ENCODE assay signal across 1 cellular context in the genomic region with DNA sequence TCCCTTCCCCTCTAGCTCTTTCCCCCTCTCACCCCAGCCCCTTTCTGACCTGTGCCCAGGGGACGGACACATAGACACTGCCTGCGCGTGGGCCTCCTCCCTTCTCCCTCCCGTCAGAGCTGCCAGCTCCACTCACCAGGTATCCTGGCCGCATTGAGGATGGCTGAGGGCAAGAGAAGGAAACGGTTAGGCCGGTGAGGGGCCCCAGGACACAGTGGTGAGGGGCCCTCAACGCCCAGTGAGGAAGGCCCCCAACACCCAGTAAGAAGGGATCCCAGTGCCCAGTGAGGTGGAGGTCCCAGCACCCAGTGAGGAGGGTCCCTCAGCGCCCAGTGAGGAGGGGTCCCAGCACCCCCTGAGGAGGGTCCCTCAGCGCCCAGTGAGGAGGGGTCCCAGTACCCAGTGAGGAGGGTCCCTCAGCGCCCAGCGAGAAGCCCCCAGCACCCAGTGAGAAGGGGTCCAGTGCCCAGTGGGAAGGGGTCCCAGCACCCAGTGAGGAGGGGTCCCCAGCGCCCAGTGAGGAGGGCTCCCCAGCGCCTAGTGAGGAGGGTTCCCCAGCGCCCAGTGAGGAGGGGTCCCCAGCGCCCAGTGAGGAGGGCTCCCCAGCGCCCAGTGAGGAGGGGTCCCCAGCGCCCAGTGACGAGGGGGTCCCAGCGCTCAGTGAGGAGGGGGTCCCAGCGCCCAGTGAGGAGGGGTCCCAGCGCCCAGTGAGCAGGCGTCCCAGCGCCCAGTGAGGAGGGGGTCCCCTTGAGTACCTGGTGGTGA.
TF ChIP-seq lines count a peak whose summit lies in the region.

No MANE protein-coding gene starts in this region.

TF ChIP-seq in WTC11, 78 proteins besides CTCF, POLR2A, EP300 and RAD21 (continued from another document):
- TF ChIP-seq, protein P1, sequence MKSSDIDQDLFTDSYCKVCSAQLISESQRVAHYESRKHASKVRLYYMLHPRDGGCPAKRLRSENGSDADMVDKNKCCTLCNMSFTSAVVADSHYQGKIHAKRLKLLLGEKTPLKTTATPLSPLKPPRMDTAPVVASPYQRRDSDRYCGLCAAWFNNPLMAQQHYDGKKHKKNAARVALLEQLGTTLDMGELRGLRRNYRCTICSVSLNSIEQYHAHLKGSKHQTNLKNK (CRISPR knock-in tag; IDR thresholded peaks at IDR 0.05) = no peak
- TF ChIP-seq, protein P2, sequence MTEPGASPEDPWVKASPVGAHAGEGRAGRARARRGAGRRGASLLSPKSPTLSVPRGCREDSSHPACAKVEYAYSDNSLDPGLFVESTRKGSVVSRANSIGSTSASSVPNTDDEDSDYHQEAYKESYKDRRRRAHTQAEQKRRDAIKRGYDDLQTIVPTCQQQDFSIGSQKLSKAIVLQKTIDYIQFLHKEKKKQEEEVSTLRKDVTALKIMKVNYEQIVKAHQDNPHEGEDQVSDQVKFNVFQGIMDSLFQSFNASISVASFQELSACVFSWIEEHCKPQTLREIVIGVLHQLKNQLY (CRISPR knock-in tag; IDR thresholded peaks at IDR 0.05) = no peak
- no peak for TF ChIP-seq IRF2 (CRISPR knock-in tag; IDR thresholded peaks at IDR 0.05; ENCODE audit: borderline replicate concordance, low read depth)
- TF ChIP-seq GABPB1 (CRISPR knock-in tag; IDR thresholded peaks at IDR 0.05) = no peak
- TF ChIP-seq, protein P3, sequence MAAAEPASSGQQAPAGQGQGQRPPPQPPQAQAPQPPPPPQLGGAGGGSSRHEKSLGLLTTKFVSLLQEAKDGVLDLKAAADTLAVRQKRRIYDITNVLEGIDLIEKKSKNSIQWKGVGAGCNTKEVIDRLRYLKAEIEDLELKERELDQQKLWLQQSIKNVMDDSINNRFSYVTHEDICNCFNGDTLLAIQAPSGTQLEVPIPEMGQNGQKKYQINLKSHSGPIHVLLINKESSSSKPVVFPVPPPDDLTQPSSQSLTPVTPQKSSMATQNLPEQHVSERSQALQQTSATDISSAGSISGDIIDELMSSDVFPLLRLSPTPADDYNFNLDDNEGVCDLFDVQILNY (CRISPR knock-in tag; IDR thresholded peaks at IDR 0.05) = no peak
- TF ChIP-seq NFE2L1 (CRISPR knock-in tag; IDR thresholded peaks at IDR 0.05) = no peak
- no peak for TF ChIP-seq SMAD3 (CRISPR knock-in tag; IDR thresholded peaks at IDR 0.05; ENCODE audit: borderline replicate concordance)
- TF ChIP-seq, protein P4, sequence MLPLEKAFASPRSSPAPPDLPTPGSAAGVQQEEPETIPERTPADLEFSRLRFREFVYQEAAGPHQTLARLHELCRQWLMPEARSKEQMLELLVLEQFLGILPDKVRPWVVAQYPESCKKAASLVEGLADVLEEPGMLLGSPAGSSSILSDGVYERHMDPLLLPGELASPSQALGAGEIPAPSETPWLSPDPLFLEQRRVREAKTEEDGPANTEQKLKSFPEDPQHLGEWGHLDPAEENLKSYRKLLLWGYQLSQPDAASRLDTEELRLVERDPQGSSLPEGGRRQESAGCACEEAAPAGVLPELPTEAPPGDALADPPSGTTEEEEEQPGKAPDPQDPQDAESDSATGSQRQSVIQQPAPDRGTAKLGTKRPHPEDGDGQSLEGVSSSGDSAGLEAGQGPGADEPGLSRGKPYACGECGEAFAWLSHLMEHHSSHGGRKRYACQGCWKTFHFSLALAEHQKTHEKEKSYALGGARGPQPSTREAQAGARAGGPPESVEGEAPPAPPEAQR (CRISPR knock-in tag; IDR thresholded peaks at IDR 0.05) = no peak
- TF ChIP-seq, protein P5, sequence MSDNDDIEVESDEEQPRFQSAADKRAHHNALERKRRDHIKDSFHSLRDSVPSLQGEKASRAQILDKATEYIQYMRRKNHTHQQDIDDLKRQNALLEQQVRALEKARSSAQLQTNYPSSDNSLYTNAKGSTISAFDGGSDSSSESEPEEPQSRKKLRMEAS (CRISPR knock-in tag; IDR thresholded peaks at IDR 0.05) = no peak
TF ChIP-seq in WTC11: peak in this region for 0.
